In genomic region chr2:19059076-19059475, GRCh38 we compare ENCODE assay signal across 25 cellular contexts.
DNase-seq lines count a peak whose midpoint lies in the region; ATAC-seq and TF ChIP-seq lines count a peak whose summit lies in the region.
"Had no signal": no experiment of that assay in that cellular context is flagged by ENCODE, and none has a peak within 500 bp of the region (broad histone marks: within the 10 kb centered on the region; RNA-seq: fewer than 3 reads in every experiment).

No MANE protein-coding gene starts in this region.

- no peak for TF ChIP-seq EP300 in suprapubic skin (IDR thresholded peaks at IDR 0.05)

- H3K27ac ChIP-seq in suprapubic skin, result no peak overlapping the region
- H3K27ac ChIP-seq: epithelial cell of prostate, right atrium auricular region had no signal

- no peaks in the 10 kb centered on the region for H3K36me3 ChIP-seq in suprapubic skin
- H3K36me3 ChIP-seq: right atrium auricular region had no signal

- H3K4me1 ChIP-seq in suprapubic skin, result no peaks in the 10 kb centered on the region
- H3K4me1 ChIP-seq: right atrium auricular region had no signal

- no peaks in the 10 kb centered on the region for H3K27me3 ChIP-seq in suprapubic skin
- H3K27me3 ChIP-seq: right atrium auricular region had no signal

- WGBS in suprapubic skin, result 14% methylated on average over 1 of the region's 1 CpG

- DNase-seq in ELR (ENCODE audit: low read depth), result peak; percentile 6
- DNase-seq in LoVo (ENCODE audit: low spot score), result peak; percentile 14
- DNase-seq in ecto neural progenitor cell (ENCODE audit: low spot score), result peak; percentile 50
- DNase-seq in kidney tubule cell (ENCODE audit: low spot score), result peak; percentile 71
- no peak for DNase-seq in suprapubic skin (ENCODE audit: low spot score in 2 of 2)
- no peak for DNase-seq in A172 (ENCODE audit: low spot score)
- DNase-seq: activated naive CD8-positive, alpha-beta T cell treated with anti-CD3 and anti-CD28 coated beads, Interleukin-2, amount 50 U/mL, for 24 hours; CD4-positive, CD25-positive, alpha-beta regulatory T cell; dermis blood vessel endothelial cell; DMS53; foreskin fibroblast; NCI-H1436; NCI-H2171; NCI-H69; occipital lobe; stimulated activated CD4-positive, alpha-beta T cell treated with anti-CD3 and anti-CD28 coated beads, Interleukin-12 subunit alpha, Interleukin-12 subunit beta, amount 100 ng/mL, for 4 hours had no signal

- no peak for TF ChIP-seq POLR2A in suprapubic skin (IDR thresholded peaks at IDR 0.05)

- H3K9me3 ChIP-seq in suprapubic skin, result no peaks in the 10 kb centered on the region
- H3K9me3 ChIP-seq: right atrium auricular region had no signal

- TF ChIP-seq CTCF in suprapubic skin (IDR thresholded peaks at IDR 0.05), result no peak

- ATAC-seq in HG03097 (IDR thresholded peaks at IDR 0.05; ENCODE audit: low FRiP score, unreplicated experiment) (no peak), GM18511 (IDR thresholded peaks at IDR 0.05; ENCODE audit: unreplicated experiment) (no peak)
- ATAC-seq: activated CD4-positive, CD25-positive, alpha-beta regulatory T cell treated with anti-CD3 and anti-CD28 coated beads, Interleukin-2, amount 50 U/mL, for 24 hours; activated naive CD8-positive, alpha-beta T cell treated with anti-CD3 and anti-CD28 coated beads, Interleukin-2, amount 50 U/mL, for 24 hours; activated T-helper 17 cell treated with anti-CD3 and anti-CD28 coated beads, Interleukin-2, amount 50 U/mL, for 72 hours; Panc1; SK-N-SH treated with all-trans-retinoic acid at 6 μM for 48 hours had no signal

- H3K4me3 ChIP-seq in suprapubic skin, result no peak overlapping the region
- H3K4me3 ChIP-seq: lung, right atrium auricular region had no signal

Comparison
In these comparisons a context has a peak if more than half of its experiments do, and no peak if none do; other contexts are left out.
1. DNase-seq: peak in ELR (single experiment), LoVo (single experiment), ecto neural progenitor cell (single experiment) and kidney tubule cell (single experiment); none in suprapubic skin (0 of 2) and A172 (single experiment).